Comparison of ENCODE assay signal across 27 cellular contexts in genomic region chrX:134533352-134533751, GRCh38.
"Had no signal": no experiment of that assay in that cellular context is flagged by ENCODE, and none has a peak within 500 bp of the region (broad histone marks: within the 10 kb centered on the region; RNA-seq: fewer than 3 reads in every experiment).

No MANE protein-coding gene starts in this region.

- H3K9me3 ChIP-seq: esophagus muscularis mucosa, gastroesophageal sphincter, heart right ventricle, lower lobe of right lung, right lobe of liver, thoracic aorta, transverse colon, vagina had no signal

- H3K27ac ChIP-seq: coronary artery, esophagus muscularis mucosa, foreskin keratinocyte, gastroesophageal sphincter, heart right ventricle, lower lobe of right lung, neural progenitor cell, parathyroid adenoma, right lobe of liver, thoracic aorta, transverse colon, vagina had no signal

- H3K27me3 ChIP-seq: esophagus muscularis mucosa, foreskin keratinocyte, gastroesophageal sphincter, neural progenitor cell, right lobe of liver, transverse colon, vagina had no signal

- H3K9me3 Mint-ChIP-seq: neural progenitor cell; stimulated activated naive B cell treated with anti-CD40 and anti-IgM and Interleukin-4, amounts not matched to agents 10 μg/mL and 1 μg/mL and 100 μg/mL, for 72 hours; stimulated activated naive CD8-positive, alpha-beta T cell treated with anti-CD3 and anti-CD28 coated beads, Interleukin-15, Interleukin-2, amounts not matched to agents 100 ng/mL and 50 ng/mL, for 24 hours had no signal

- H3K27me3 Mint-ChIP-seq: progenitor cell of endocrine pancreas; stimulated activated naive CD8-positive, alpha-beta T cell treated with anti-CD3 and anti-CD28 coated beads, Interleukin-15, Interleukin-2, amounts not matched to agents 100 ng/mL and 50 ng/mL, for 24 hours had no signal

- H3K79me2 ChIP-seq: parathyroid adenoma had no signal

- FAIRE-seq: endothelial cell of umbilical vein, keratinocyte, small intestine had no signal

- H3K4me3 Mint-ChIP-seq: naive B cell; nephron; neural progenitor cell; stimulated activated naive B cell treated with anti-CD40 and anti-IgM and Interleukin-4, amounts not matched to agents 10 μg/mL and 1 μg/mL and 100 μg/mL, for 72 hours; stimulated activated naive CD8-positive, alpha-beta T cell treated with anti-CD3 and anti-CD28 coated beads, Interleukin-15, Interleukin-2, amounts not matched to agents 100 ng/mL and 50 ng/mL, for 24 hours had no signal

- H3K36me3 ChIP-seq: esophagus muscularis mucosa, gastroesophageal sphincter, heart right ventricle, lower lobe of right lung, neural progenitor cell, right lobe of liver, thoracic aorta, transverse colon, vagina had no signal

- H3K27ac Mint-ChIP-seq: naive B cell; neural progenitor cell; progenitor cell of endocrine pancreas; stimulated activated naive B cell treated with anti-CD40 and anti-IgM and Interleukin-4, amounts not matched to agents 10 μg/mL and 1 μg/mL and 100 μg/mL, for 72 hours; stimulated activated naive CD8-positive, alpha-beta T cell treated with anti-CD3 and anti-CD28 coated beads, Interleukin-15, Interleukin-2, amounts not matched to agents 100 ng/mL and 50 ng/mL, for 24 hours had no signal

- H3K4me2 ChIP-seq: neural progenitor cell had no signal

- H3K9ac ChIP-seq: neural progenitor cell, parathyroid adenoma had no signal

- H3K4me3 ChIP-seq: coronary artery, esophagus muscularis mucosa, gastroesophageal sphincter, heart right ventricle, lower lobe of right lung, neural progenitor cell, right lobe of liver, thoracic aorta, transverse colon, vagina had no signal

- H3K36me3 Mint-ChIP-seq: naive B cell; neural progenitor cell; stimulated activated naive B cell treated with anti-CD40 and anti-IgM and Interleukin-4, amounts not matched to agents 10 μg/mL and 1 μg/mL and 100 μg/mL, for 72 hours had no signal

- H3K4me1 ChIP-seq: esophagus muscularis mucosa, foreskin keratinocyte, gastroesophageal sphincter, lower lobe of right lung, neural progenitor cell, parathyroid adenoma, right lobe of liver, transverse colon, vagina had no signal

- H3K4me1 Mint-ChIP-seq: naive B cell; stimulated activated naive B cell treated with anti-CD40 and anti-IgM and Interleukin-4, amounts not matched to agents 10 μg/mL and 1 μg/mL and 100 μg/mL, for 72 hours had no signal

- ATAC-seq: foreskin keratinocyte; gastroesophageal sphincter; heart right ventricle; left ventricle myocardium superior; lower lobe of right lung; right lobe of liver; stimulated activated naive B cell treated with anti-CD40 and anti-IgM and Interleukin-4, amounts not matched to agents 10 μg/mL and 1 μg/mL and 100 μg/mL, for 72 hours had no signal

- H2AFZ ChIP-seq: neural progenitor cell, parathyroid adenoma had no signal

- DNase-seq: dermis blood vessel endothelial cell; effector memory CD4-positive, alpha-beta T cell; foreskin keratinocyte; glutamatergic neuron; heart right ventricle; hippocampal formation; left ventricle myocardium superior; lower lobe of right lung; naive B cell; right lobe of liver; small intestine; stimulated activated CD4-positive, alpha-beta T cell treated with anti-CD3 and anti-CD28 coated beads, Interleukin-15, amount 100 ng/mL, for 24 hours; stimulated activated CD4-positive, alpha-beta T cell treated with anti-CD3 and anti-CD28 coated beads, Interleukin-2, amount 100 ng/mL, for 48 hours; stimulated activated naive B cell treated with anti-CD40 and anti-IgM and Interleukin-4, amounts not matched to agents 10 μg/mL and 1 μg/mL and 100 μg/mL, for 72 hours; transverse colon had no signal
